11 cellular contexts compared by ENCODE assay signal in genomic region chr20:4812216-4812615, GRCh38. TPM values are rescaled to one million over a fixed set of nuclear protein-coding genes. Genes with fewer than 3 reads are reported as not detected.
DNase-seq lines count a peak whose midpoint lies in the region; ATAC-seq lines count a peak whose summit lies in the region.
"Had no signal": no experiment of that assay in that cellular context is flagged by ENCODE, and none has a peak within 500 bp of the region (broad histone marks: within the 10 kb centered on the region; RNA-seq: fewer than 3 reads in every experiment).

No MANE protein-coding gene starts in this region.

- no peaks in the 10 kb centered on the region for H3K9me3 Mint-ChIP-seq in activated naive CD8-positive, alpha-beta T cell (ENCODE audit: low read depth)
- peaks cover 0 to 2% (median 0%) of the 10 kb centered on the region in 7 donors for H3K9me3 Mint-ChIP-seq in naive B cell

- peak; percentile 23 for DNase-seq in Jurkat, Clone E6-1 (ENCODE audit: low read depth, low spot score)
- DNase-seq in naive B cell (no peak), GM19238 (ENCODE audit: insufficient read length, low spot score) (no peak), cerebellar nuclear complex (lab: John Stamatoyannopoulos, UW) (no peak)
- DNase-seq: NCI-H1048, NCI-H82 had no signal

- H3K9ac ChIP-seq in BLaER1 treated with 17β-estradiol and CSF1 and Interleukin-3, amounts not matched to agents 10 nM and 100 nM: peak overlapping the region; percentile 88 to 97 (median 94)

- H3K27ac Mint-ChIP-seq in activated naive CD8-positive, alpha-beta T cell: peak overlapping the region; percentile 98
- peak overlapping the region; percentile 100 for H3K27ac Mint-ChIP-seq in naive B cell

- peaks cover 88 to 95% (median 92%) of the 10 kb centered on the region in 10 experiments for H3K4me1 ChIP-seq in BLaER1 treated with 17β-estradiol and CSF1 and Interleukin-3, amounts not matched to agents 10 nM and 100 nM

- ATAC-seq in naive B cell (ENCODE audit: low read depth in 2 of 2) (no peak), GM21529 (IDR thresholded peaks at IDR 0.05; ENCODE audit: unreplicated experiment) (no peak), GM19351 (IDR thresholded peaks at IDR 0.05; ENCODE audit: unreplicated experiment) (no peak)

- peaks cover 2% of the 10 kb centered on the region for H3K36me3 Mint-ChIP-seq in activated naive CD8-positive, alpha-beta T cell
- peaks cover 0 to 5% of the 10 kb centered on the region in 2 donors for H3K36me3 Mint-ChIP-seq in naive B cell

- H3K4me2 ChIP-seq in BLaER1 treated with 17β-estradiol and CSF1 and Interleukin-3, amounts not matched to agents 10 nM and 100 nM: peak overlapping the region; percentile 86 to 100 (median 96)

- H3K36me3 ChIP-seq in BLaER1 treated with 17β-estradiol and CSF1 and Interleukin-3, amounts not matched to agents 10 nM and 100 nM: peaks cover 11 to 48% (median 37%) of the 10 kb centered on the region in 11 experiments

- H4K20me1 ChIP-seq in BLaER1 treated with 17β-estradiol and CSF1 and Interleukin-3, amounts not matched to agents 10 nM and 100 nM: peaks cover 0 to 30% (median 0%) of the 10 kb centered on the region in 11 experiments; a peak in 6 of 22 replicates

- H3K9me3 ChIP-seq in BLaER1 treated with 17β-estradiol and CSF1 and Interleukin-3, amounts not matched to agents 10 nM and 100 nM (replicated peaks in 1 of 11): 0 out of 22 replicates have a peak, but pooled peaks cover 0 to under 1% (median 0%) of the 10 kb centered on the region in 11 experiments

- peak overlapping the region; percentile 70 for H3K4me3 Mint-ChIP-seq in activated naive CD8-positive, alpha-beta T cell
- H3K4me3 Mint-ChIP-seq in naive B cell: peak overlapping the region; percentile 77 to 96 (median 93)

- H3K4me3 ChIP-seq in BLaER1 treated with 17β-estradiol and CSF1 and Interleukin-3, amounts not matched to agents 10 nM and 100 nM: peak overlapping the region; percentile 29 to 77 (median 62); a peak in 18 of 20 replicates
- H3K4me3 ChIP-seq in Jurkat, Clone E6-1 (ENCODE audit: low read length): no peak overlapping the region

- H3K27me3 ChIP-seq in BLaER1 treated with 17β-estradiol and CSF1 and Interleukin-3, amounts not matched to agents 10 nM and 100 nM: no peaks in the 10 kb centered on the region

- H3K27me3 Mint-ChIP-seq in activated naive CD8-positive, alpha-beta T cell: no peaks in the 10 kb centered on the region
- H3K27me3 Mint-ChIP-seq in naive B cell: no peaks in the 10 kb centered on the region

- H3K4me1 Mint-ChIP-seq in activated naive CD8-positive, alpha-beta T cell (ENCODE audit: low read depth): peaks cover 80% of the 10 kb centered on the region
- H3K4me1 Mint-ChIP-seq in naive B cell: peaks cover 77 to 97% (median 94%) of the 10 kb centered on the region in 3 donors

- H3K27ac ChIP-seq in BLaER1 treated with 17β-estradiol and CSF1 and Interleukin-3, amounts not matched to agents 10 nM and 100 nM: peak overlapping the region; percentile 93 to 99 (median 98)
- H3K27ac ChIP-seq: C4-2B had no signal

RNA-seq across cellular contexts. Expression of gene RASSF2, which starts 11.2 kb away (rescaled TPM):
- 12.7 TPM for polyA plus RNA-seq in Jurkat, Clone E6-1 (2012; ENCODE audit: insufficient read depth, insufficient read length)
- 10 to 100 TPM; 44.5 to 91.0 (median 59.7) TPM for polyA plus RNA-seq in naive B cell (ENCODE audit: low read depth in 6 of 6)
